13 cellular contexts compared by ENCODE assay signal in genomic region chr6:15479761-15480160, GRCh38.
DNase-seq lines count a peak whose midpoint lies in the region; ATAC-seq, FAIRE-seq and TF ChIP-seq lines count a peak whose summit lies in the region.
"Had no signal": no experiment of that assay in that cellular context is flagged by ENCODE, and none has a peak within 500 bp of the region (broad histone marks: within the 10 kb centered on the region; RNA-seq: fewer than 3 reads in every experiment).

No MANE protein-coding gene starts in this region.

- no peak overlapping the region for H3K4me3 ChIP-seq in SK-N-SH (ENCODE audit: low read depth in 2 of 2, low read length in 1 of 2)
- no peak overlapping the region for H3K4me3 ChIP-seq in gastrocnemius medialis

- CTCF ChIA-PET in SK-N-SH (lab: Yijun Ruan, JAX): interaction anchor here (2.3 kb wide), 1 partner anchor 35 kb away, joined by 5 read pairs; no protein-coding TSS in a partner anchor

- H2AFZ ChIP-seq in SK-N-SH (ENCODE audit: low read depth): no peak overlapping the region

- no peak for FAIRE-seq in GM12892 (lab: Jason Lieb, UNC)
- FAIRE-seq: islet of Langerhans had no signal

- no peaks in the 10 kb centered on the region for H3K9me3 ChIP-seq in SK-N-SH
- H3K9me3 ChIP-seq in gastrocnemius medialis: no peaks in the 10 kb centered on the region
- H3K9me3 ChIP-seq: neutrophil had no signal

- H3K27ac ChIP-seq in SK-N-SH (ENCODE audit: low read depth in 2 of 2, low read length in 1 of 2) (no peak overlapping the region), gastrocnemius medialis (peak overlapping the region; percentile 75 to 87 (median 83))
- H3K27ac ChIP-seq: 22Rv1, neutrophil had no signal

- ATAC-seq in gastrocnemius medialis (no peak), HG03095 (IDR thresholded peaks at IDR 0.05; ENCODE audit: unreplicated experiment) (no peak)

- H3K4me2 ChIP-seq in SK-N-SH: no peak overlapping the region

- in situ Hi-C loops in gastrocnemius medialis (cut with MboI; ENCODE audit: low sequenced_read_pairs in 4 of 4): loop anchor here in 2 of 4 donors (25.0 kb wide), 3 partner anchors 217 to 1267 kb away; no protein-coding TSS in a partner anchor

- H3F3A ChIP-seq in SK-N-SH (replicated peaks; ENCODE audit: insufficient read depth): no peaks in the 10 kb centered on the region

- H3K9me2 ChIP-seq in SK-N-SH: no peaks in the 10 kb centered on the region

- WGBS in SK-N-SH (ENCODE audit: low lambda C conversion rate): 69% methylated on average over 5 of the region's 5 CpGs

- no peak overlapping the region for H3K9ac ChIP-seq in SK-N-SH

- H3K27me3 ChIP-seq in SK-N-SH (ENCODE audit: insufficient read depth): no peaks in the 10 kb centered on the region
- no peaks in the 10 kb centered on the region for H3K27me3 ChIP-seq in gastrocnemius medialis
- H3K27me3 ChIP-seq: neutrophil had no signal

- peak; percentile 69 for DNase-seq in NCI-H2029 treated with DMSO at 0.1 percent for 48 hours (lab: John Stamatoyannopoulos, UW)
- no peak for DNase-seq in NCI-H2029 (lab: John Stamatoyannopoulos, UW)
- no peak for DNase-seq in SK-N-SH
- DNase-seq in globus pallidus (ENCODE audit: low spot score): peak; percentile 56
- no peak for DNase-seq in gastrocnemius medialis
- DNase-seq in GM12892 (ENCODE audit: insufficient read length): no peak
- no peak for DNase-seq in stimulated activated CD4-positive, alpha-beta T cell treated with anti-CD3 and anti-CD28 coated beads, Interleukin-2, amount 100 ng/mL, for 48 hours
- DNase-seq: activated CD4-positive, alpha-beta T cell treated with anti-CD3 and anti-CD28 coated beads for 1 hour; stimulated activated CD4-positive, alpha-beta T cell treated with anti-CD3 and anti-CD28 coated beads, Interleukin-4, amount 100 ng/mL, for 1 hour had no signal

- H3K4me1 ChIP-seq in SK-N-SH (ENCODE audit: control insufficient read depth in 1 of 2, insufficient read depth in 2 of 2, low read depth in 1 of 2, low read length in 1 of 2): peaks cover 19 to 24% of the 10 kb centered on the region in 2 experiments
- peaks cover 82 to 92% of the 10 kb centered on the region in 2 donors for H3K4me1 ChIP-seq in gastrocnemius medialis

- H4K20me1 ChIP-seq in SK-N-SH (ENCODE audit: insufficient read depth): no peaks in the 10 kb centered on the region

- no peaks in the 10 kb centered on the region for H3K79me2 ChIP-seq in SK-N-SH (ENCODE audit: insufficient read depth)

- no peak for TF ChIP-seq EP300 in SK-N-SH (IDR thresholded peaks at IDR 0.05; ENCODE audit: borderline replicate concordance in 1 of 2, low read depth in 1 of 2, low read length in 1 of 2)

- POLR2A ChIA-PET in SK-N-SH (lab: Yijun Ruan, JAX): no interaction called here

- no peak for TF ChIP-seq RAD21 in SK-N-SH (IDR thresholded peaks at IDR 0.05; ENCODE audit: low read length)

- H3K36me3 ChIP-seq in SK-N-SH (replicated peaks in 1 of 2; ENCODE audit: control insufficient read depth in 1 of 2, insufficient read depth in 2 of 2, low read length in 1 of 2) (no peaks in the 10 kb centered on the region), gastrocnemius medialis (no peaks in the 10 kb centered on the region)

- intact Hi-C loops in gastrocnemius medialis (cut with DNase I; ENCODE audit: low total_unique reads): loop anchor here (5.0 kb wide), 2 partner anchors 117 to 232 kb away; partner anchors contain the start of gene JARID2

- TF ChIP-seq POLR2A in gastrocnemius medialis (IDR thresholded peaks at IDR 0.05) (no peak), GM12892 (IDR thresholded peaks at IDR 0.05; ENCODE audit: low read depth, low read length) (no peak)

- TF ChIP-seq CTCF in SK-N-SH (IDR thresholded peaks at IDR 0.05): no peak
- TF ChIP-seq CTCF in gastrocnemius medialis (IDR thresholded peaks at IDR 0.05 in 4 of 5, conservative IDR thresholded peaks at IDR 0.05 in 1 of 5): no peak

TF ChIP-seq in SK-N-SH, 30 proteins besides CTCF, POLR2A, EP300 and RAD21:
- TF ChIP-seq NFIC (IDR thresholded peaks at IDR 0.05; ENCODE audit: borderline replicate concordance): peak; percentile 65
- no peak for TF ChIP-seq SIN3A (IDR thresholded peaks at IDR 0.05; ENCODE audit: borderline replicate concordance, low read depth, low read length)

Comparison
In these comparisons a context has a peak if more than half of its experiments do, and no peak if none do; other contexts are left out.
1. DNase-seq: peak in NCI-H2029 treated with DMSO at 0.1 percent for 48 hours (single experiment) and globus pallidus (single experiment); none in NCI-H2029 (single experiment), SK-N-SH (single experiment), gastrocnemius medialis (0 of 2), GM12892 (single experiment) and stimulated activated CD4-positive, alpha-beta T cell treated with anti-CD3 and anti-CD28 coated beads, Interleukin-2, amount 100 ng/mL, for 48 hours (0 of 2).
2. H3K27ac ChIP-seq: peak in gastrocnemius medialis (4 of 4); none in SK-N-SH (0 of 2).